In genomic region chr5:136128416-136128935, GRCh38 we compare ENCODE assay signal across 20 cellular contexts. TPM values are rescaled to one million over a fixed set of nuclear protein-coding genes. Genes with fewer than 3 reads are reported as not detected.
A peak's percentile ranks its signal among the peaks of the same experiment; 100 is the strongest.
DNase-seq lines count a peak whose midpoint lies in the region; ATAC-seq, FAIRE-seq and TF ChIP-seq lines count a peak whose summit lies in the region.
"Had no signal": no experiment of that assay in that cellular context is flagged by ENCODE, and none has a peak within 500 bp of the region (broad histone marks: within the 10 kb centered on the region; RNA-seq: fewer than 3 reads in every experiment).

No MANE protein-coding gene starts in this region.

- H3K27me3 ChIP-seq in ectodermal cell (ENCODE audit: control insufficient read depth, insufficient read depth, low read length, poor library complexity, severe bottlenecking), result peaks cover 3% of the 10 kb centered on the region
- H3K27me3 ChIP-seq: BLaER1 treated with 17β-estradiol and CSF1 and Interleukin-3, amounts not matched to agents 10 nM and 100 nM had no signal

- WGBS in ectodermal cell, 2 experiments, result 81 to 93% methylated on average over 3 to 4 of the region's 4 CpGs

- H3K9me3 ChIP-seq in ectodermal cell (ENCODE audit: control insufficient read depth, low read length) (no peaks in the 10 kb centered on the region), T-helper 17 cell (ENCODE audit: control insufficient read depth, low read length, poor library complexity, severe bottlenecking) (no peaks in the 10 kb centered on the region)
- H3K9me3 ChIP-seq: BLaER1 treated with 17β-estradiol and CSF1 and Interleukin-3, amounts not matched to agents 10 nM and 100 nM; SK-N-SH had no signal

- H3K4me3 ChIP-seq in ectodermal cell (ENCODE audit: insufficient read depth, low read depth, low read length), result no peak overlapping the region
- H3K4me3 ChIP-seq: BLaER1 treated with 17β-estradiol and CSF1 and Interleukin-3, amounts not matched to agents 10 nM and 100 nM; GM23248 had no signal

- peak overlapping the region; percentile 26 for H3K27ac ChIP-seq in ectodermal cell (ENCODE audit: insufficient read depth, low read depth, low read length, poor library complexity, severe bottlenecking)
- H3K27ac ChIP-seq: 22Rv1; BLaER1 treated with 17β-estradiol and CSF1 and Interleukin-3, amounts not matched to agents 10 nM and 100 nM; GM23248 had no signal

- H3K27ac Mint-ChIP-seq in T-helper 17 cell, result no peak overlapping the region
- H3K27ac Mint-ChIP-seq: IgD-negative memory B cell had no signal

- H3K36me3 Mint-ChIP-seq in T-helper 17 cell (ENCODE audit: low read depth), result peaks cover 3% of the 10 kb centered on the region
- H3K36me3 Mint-ChIP-seq: IgD-negative memory B cell had no signal

- DNase-seq in DMS79 treated with DMSO at 0.1 percent for 48 hours (lab: John Stamatoyannopoulos, UW), result peak; percentile 11
- no peak for DNase-seq in DMS79 (lab: John Stamatoyannopoulos, UW)
- peak; percentile 93 for DNase-seq in NCI-H524 treated with DMSO at 0.1 percent for 48 hours (lab: John Stamatoyannopoulos, UW)
- peak; percentile 43 for DNase-seq in pons (ENCODE audit: low spot score)
- no peak for DNase-seq in T-helper 17 cell
- no peak for DNase-seq in D721Med (ENCODE audit: insufficient read length, low spot score)
- DNase-seq: DMS53, GDM1, GM23248, NCI-H1417, NCI-H2081 treated with DMSO at 0.1 percent for 48 hours, NCI-H510A treated with DMSO at 0.1 percent for 48 hours, PC-3, SK-N-SH had no signal

- no peak for TF ChIP-seq CTCF in D721Med (IDR thresholded peaks at IDR 0.05; ENCODE audit: insufficient read depth, missing control alignments)

- no peak for FAIRE-seq in D721Med (lab: Jason Lieb, UNC)
- FAIRE-seq: GM12892 had no signal

- ATAC-seq in T-helper 17 cell (no peak), GM19023 (IDR thresholded peaks at IDR 0.05; ENCODE audit: unreplicated experiment) (no peak)
- ATAC-seq: PC-3 had no signal

- no peak overlapping the region for H3K4me3 Mint-ChIP-seq in T-helper 17 cell

- peaks cover 5% of the 10 kb centered on the region for H3K4me1 Mint-ChIP-seq in T-helper 17 cell

- no peaks in the 10 kb centered on the region for H3K36me3 ChIP-seq in ectodermal cell (ENCODE audit: control insufficient read depth, insufficient read depth, low read length)
- H3K36me3 ChIP-seq: BLaER1 treated with 17β-estradiol and CSF1 and Interleukin-3, amounts not matched to agents 10 nM and 100 nM had no signal

- H3K4me1 ChIP-seq in ectodermal cell (ENCODE audit: control insufficient read depth, insufficient read depth, low read length), result peaks cover 6% of the 10 kb centered on the region

- peaks cover 33% of the 10 kb centered on the region for H3K27me3 Mint-ChIP-seq in T-helper 17 cell

RNA-seq across cellular contexts. Expression of gene SMAD5, which starts 4.2 kb away (rescaled TPM):
- polyA plus RNA-seq in ectodermal cell (2013, experiment 1 of 4), result 46.7 TPM
- polyA plus RNA-seq in ectodermal cell (2013, experiment 2 of 4), result 49.8 TPM
- polyA plus RNA-seq in ectodermal cell (2013, experiment 3 of 4), result 42.7 TPM
- 50.3 TPM for polyA plus RNA-seq in ectodermal cell (2013, experiment 4 of 4)
- 10 to 100 TPM; 12.5 to 18.1 TPM for total RNA-seq in T-helper 17 cell

Comparison
In these comparisons a context has a peak if more than half of its experiments do, and no peak if none do; other contexts are left out.
1. DNase-seq: peak in DMS79 treated with DMSO at 0.1 percent for 48 hours (single experiment), NCI-H524 treated with DMSO at 0.1 percent for 48 hours (single experiment) and pons (single experiment); none in DMS79 (single experiment), T-helper 17 cell (0 of 3) and D721Med (single experiment).